ENCODE assay signal across 7 cellular contexts in the genomic region with DNA sequence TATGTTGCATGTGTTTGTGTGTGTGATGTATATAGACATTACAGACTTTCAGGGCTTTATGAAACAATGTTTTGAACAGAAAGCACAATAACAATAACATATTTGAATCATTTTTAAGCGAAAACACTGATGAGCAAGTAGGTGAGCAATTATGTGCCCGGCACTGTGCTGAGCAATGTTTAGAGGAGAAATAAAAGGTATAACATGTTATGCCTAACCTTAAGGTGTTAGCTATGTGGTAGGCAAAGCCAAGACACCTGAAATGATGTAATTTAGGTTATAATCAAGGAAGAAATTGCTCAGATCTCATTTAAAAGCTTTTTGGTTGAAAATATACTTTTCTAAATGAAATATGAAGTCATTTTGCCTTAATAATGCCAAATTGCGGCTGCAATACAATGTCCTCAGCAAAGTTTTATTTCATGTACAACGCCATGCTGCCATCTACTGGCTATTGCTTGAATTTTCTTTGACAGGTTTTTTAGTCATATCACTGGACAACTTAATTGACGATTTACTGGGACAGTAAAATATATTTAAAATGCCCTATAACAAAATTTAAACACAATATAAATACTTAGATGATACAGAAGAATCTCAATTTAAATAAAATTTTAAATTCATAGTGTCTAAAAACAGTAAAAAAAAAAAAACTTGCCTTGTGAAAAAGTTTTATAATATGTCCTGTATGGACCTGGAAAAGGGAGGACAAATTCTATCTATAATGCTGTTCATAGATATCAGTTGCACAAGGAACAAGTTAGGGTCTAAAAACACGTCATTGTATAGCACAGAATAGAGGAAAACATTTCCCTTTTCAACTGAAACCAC.
A peak's percentile ranks its signal among the peaks of the same experiment; 100 is the strongest.
DNase-seq lines count a peak whose midpoint lies in the region; ATAC-seq and TF ChIP-seq lines count a peak whose summit lies in the region.

No MANE protein-coding gene starts in this region.

- H3K27me3 ChIP-seq in HL-60 (ENCODE audit: insufficient read depth, poor library complexity, severe bottlenecking) = no peaks in the 10 kb centered on the region
- no peaks in the 10 kb centered on the region for H3K27me3 ChIP-seq in upper lobe of right lung

- H3K9me3 Mint-ChIP-seq in chondrocyte (ENCODE audit: low read depth) (no peaks in the 10 kb centered on the region), memory B cell (no peaks in the 10 kb centered on the region)

- H3K4me1 Mint-ChIP-seq in chondrocyte (ENCODE audit: low read depth) (peaks cover 11% of the 10 kb centered on the region), memory B cell (peaks cover 29% of the 10 kb centered on the region)

- no peaks in the 10 kb centered on the region for H3K36me3 ChIP-seq in upper lobe of right lung

- TF ChIP-seq CTCF in HL-60 (IDR thresholded peaks at IDR 0.05; ENCODE audit: insufficient read depth, low read length) (peak; percentile 21), chondrocyte (IDR thresholded peaks at IDR 0.05) (peak; percentile 93), upper lobe of right lung (IDR thresholded peaks at IDR 0.05) (peak; percentile 87)

- H3K4me1 ChIP-seq in upper lobe of right lung = peaks cover 4% of the 10 kb centered on the region

- H3K27ac Mint-ChIP-seq in chondrocyte (ENCODE audit: unreplicated experiment) (no peak overlapping the region), memory B cell (no peak overlapping the region)

- DNase-seq in DMS53 (lab: John Stamatoyannopoulos, UW) = peak; percentile 74
- peak in 1 of 2 experiments; percentile 18 for DNase-seq in HL-60 (ENCODE audit: low read depth in 1 of 2, low spot score in 1 of 2)
- DNase-seq in SK-N-DZ (ENCODE audit: low spot score) = peak; percentile 69
- DNase-seq in chondrocyte (ENCODE audit: low spot score) = no peak
- DNase-seq in memory B cell (ENCODE audit: low spot score in 2 of 2) = peak; percentile 44 to 51
- DNase-seq in upper lobe of right lung = no peak

- H3K36me3 Mint-ChIP-seq in chondrocyte (ENCODE audit: low read depth) (no peaks in the 10 kb centered on the region), memory B cell (peaks cover 2% of the 10 kb centered on the region)

- no peak overlapping the region for H3K4me3 Mint-ChIP-seq in chondrocyte (ENCODE audit: unreplicated experiment)
- H3K4me3 Mint-ChIP-seq in memory B cell = no peak overlapping the region

- intact Hi-C loops in upper lobe of right lung (cut with DNase I) = no loop called here

- H3K27me3 Mint-ChIP-seq in chondrocyte (ENCODE audit: low read depth) (no peaks in the 10 kb centered on the region), memory B cell (no peaks in the 10 kb centered on the region)

- H3K27ac ChIP-seq in HL-60 (replicated peaks) (no peak overlapping the region), upper lobe of right lung (no peak overlapping the region)

- peak; percentile 68 for ATAC-seq in GM19035 (IDR thresholded peaks at IDR 0.05; ENCODE audit: unreplicated experiment)
- ATAC-seq in memory B cell (ENCODE audit: low read depth) = peak; percentile 68
- peak; percentile 78 for ATAC-seq in upper lobe of right lung

- H3K9me3 ChIP-seq in upper lobe of right lung = no peaks in the 10 kb centered on the region

- H3K4me3 ChIP-seq in HL-60 (replicated peaks; ENCODE audit: insufficient read depth, low read length) (no peak overlapping the region), upper lobe of right lung (no peak overlapping the region)

Comparison
In these comparisons a context has a peak if more than half of its experiments do, and no peak if none do; other contexts are left out.
1. DNase-seq: peak in DMS53 (single experiment), SK-N-DZ (single experiment) and memory B cell (2 of 2); none in chondrocyte (single experiment) and upper lobe of right lung (single experiment).
2. CTCF ChIP-seq: peak in every context shown above with its lines; median percentile 93 in chondrocyte; 87 in upper lobe of right lung; 21 in HL-60.
3. Peak in every context shown above with its lines, with median percentiles within 50 percentile points of each other: ATAC-seq.